ENCODE assay signal across 16 cellular contexts in genomic region chr3:43674345-43675085, GRCh38. TPM values are rescaled to one million over a fixed set of nuclear protein-coding genes. Genes with fewer than 3 reads are reported as not detected.
A peak's percentile ranks its signal among the peaks of the same experiment; 100 is the strongest.
DNase-seq lines count a peak whose midpoint lies in the region; ATAC-seq and TF ChIP-seq lines count a peak whose summit lies in the region.
"Had no signal": no experiment of that assay in that cellular context is flagged by ENCODE, and none has a peak within 500 bp of the region (broad histone marks: within the 10 kb centered on the region; RNA-seq: fewer than 3 reads in every experiment).

No MANE protein-coding gene starts in this region.

- no peak overlapping the region for H2BK120ac ChIP-seq in IMR-90 (ENCODE audit: low read depth, low read length)

- no peaks in the 10 kb centered on the region for H3K4me1 Mint-ChIP-seq in stimulated activated naive CD8-positive, alpha-beta T cell treated with anti-CD3 and anti-CD28 coated beads, Interleukin-15, amount 100 ng/mL, for 72 hours
- H3K4me1 Mint-ChIP-seq: B cell had no signal

- ATAC-seq in IMR-90 (ENCODE audit: low read depth), result no peak
- no peak for ATAC-seq in stimulated activated naive CD8-positive, alpha-beta T cell treated with anti-CD3 and anti-CD28 coated beads, Interleukin-15, amount 100 ng/mL, for 72 hours
- no peak for ATAC-seq in GM21786 (IDR thresholded peaks at IDR 0.05; ENCODE audit: unreplicated experiment)

- TF ChIP-seq CTCF in IMR-90 (conservative IDR thresholded peaks at IDR 0.05; ENCODE audit: low read depth, low read length), result no peak
- no peak for TF ChIP-seq CTCF in A673 (conservative IDR thresholded peaks at IDR 0.05; ENCODE audit: low read depth, low read length)

- no peak overlapping the region for H2BK15ac ChIP-seq in IMR-90 (ENCODE audit: low read depth, low read length)

- no peaks in the 10 kb centered on the region for H3K79me1 ChIP-seq in IMR-90 (ENCODE audit: low read depth in 1 of 2, low read length in 2 of 2)

- no peak for TF ChIP-seq RAD21 in IMR-90 (IDR thresholded peaks at IDR 0.05; ENCODE audit: low read length)

- WGBS in IMR-90 (ENCODE audit: extremely low coverage in 2 of 2, insufficient read length in 1 of 2), 2 experiments, result no CpG with 5 or more reads among the region's 3 CpGs

- H3K4me3 ChIP-seq in IMR-90 (ENCODE audit: insufficient read depth, low read depth, low read length), result no peak overlapping the region
- H3K4me3 ChIP-seq in A673 (ENCODE audit: low read depth, low read length, poor library complexity, severe bottlenecking), result no peak overlapping the region
- H3K4me3 ChIP-seq: HAP-1 had no signal

- H3K23ac ChIP-seq in IMR-90 (ENCODE audit: low read depth, low read length), result no peak overlapping the region

- no peak overlapping the region for H3K9ac ChIP-seq in IMR-90 (ENCODE audit: low read depth, low read length)

- H2BK20ac ChIP-seq in IMR-90 (ENCODE audit: low read depth, low read length), result no peak overlapping the region

- no peak overlapping the region for H4K8ac ChIP-seq in IMR-90 (ENCODE audit: low read depth in 2 of 2, low read length in 2 of 2)

- in situ Hi-C loops in IMR-90 (cut with MboI; ENCODE audit: low sequenced_read_pairs), result no loop called here

- no peak overlapping the region for H3K56ac ChIP-seq in IMR-90 (ENCODE audit: extremely low read depth, insufficient read depth, low read length)

- H4K5ac ChIP-seq in IMR-90 (ENCODE audit: low read depth, low read length), result no peak overlapping the region

- CTCF ChIA-PET in IMR-90 (lab: Yijun Ruan, JAX), result no interaction called here
- CTCF ChIA-PET in A673 (lab: Charles Lee), result no interaction called here

- no peak overlapping the region for H3K14ac ChIP-seq in IMR-90 (replicated peaks; ENCODE audit: low read depth, low read length)

- H2AFZ ChIP-seq in IMR-90 (replicated peaks; ENCODE audit: low read length, poor library complexity), result peak overlapping the region; percentile 49

- H4K20me1 ChIP-seq in IMR-90 (ENCODE audit: insufficient read depth, low read length), result no peaks in the 10 kb centered on the region

- H3K4me2 ChIP-seq in IMR-90 (ENCODE audit: low read depth, low read length), result no peak overlapping the region

- H2AK9ac ChIP-seq in IMR-90 (replicated peaks; ENCODE audit: low read depth, low read length, poor library complexity), result peak overlapping the region; percentile 61

- H3K9me3 Mint-ChIP-seq in stimulated activated naive CD8-positive, alpha-beta T cell treated with anti-CD3 and anti-CD28 coated beads, Interleukin-15, amount 100 ng/mL, for 72 hours, result peaks cover 5 to 11% of the 10 kb centered on the region in 2 donors
- H3K9me3 Mint-ChIP-seq: CD4-positive, alpha-beta T cell had no signal

- TF ChIP-seq POLR2A in IMR-90 (IDR thresholded peaks at IDR 0.05; ENCODE audit: low read depth, low read length), result no peak

- H3K4me1 ChIP-seq in IMR-90 (ENCODE audit: control insufficient read depth, insufficient read depth, low read length), result no peaks in the 10 kb centered on the region
- no peaks in the 10 kb centered on the region for H3K4me1 ChIP-seq in A673 (ENCODE audit: insufficient read depth, low read length, poor library complexity, severe bottlenecking)
- H3K4me1 ChIP-seq: HAP-1 had no signal

- H3K27me3 ChIP-seq in IMR-90 (ENCODE audit: control insufficient read depth, insufficient read depth, low read length) (no peaks in the 10 kb centered on the region), A673 (replicated peaks; ENCODE audit: insufficient read depth, low read depth, low read length, poor library complexity) (no peaks in the 10 kb centered on the region)

- no peak overlapping the region for H3K4ac ChIP-seq in IMR-90 (ENCODE audit: low read depth, low read length)

- no peaks in the 10 kb centered on the region for H3K9me3 ChIP-seq in IMR-90 (ENCODE audit: control insufficient read depth, insufficient read depth, low read length)
- H3K9me3 ChIP-seq in A673 (ENCODE audit: low read depth, low read length, poor library complexity, severe bottlenecking), result no peaks in the 10 kb centered on the region
- H3K9me3 ChIP-seq: HAP-1 had no signal

- dilution Hi-C loops in IMR-90 (cut with HindIII; ENCODE audit: low sequenced_read_pairs, unreplicated experiment), result no loop called here

- H3K27ac Mint-ChIP-seq in stimulated activated naive CD8-positive, alpha-beta T cell treated with anti-CD3 and anti-CD28 coated beads, Interleukin-15, amount 100 ng/mL, for 72 hours, result no peak overlapping the region
- H3K27ac Mint-ChIP-seq: B cell; CD4-positive, alpha-beta T cell had no signal

- H3K27ac ChIP-seq in IMR-90 (ENCODE audit: insufficient read depth, low read length) (no peak overlapping the region), A673 (ENCODE audit: low read depth, low read length, poor library complexity, severe bottlenecking) (no peak overlapping the region)

- no peak overlapping the region for H2BK5ac ChIP-seq in IMR-90 (ENCODE audit: low read depth, low read length, poor library complexity, severe bottlenecking)

- POLR2A ChIA-PET in IMR-90 (lab: Charles Lee; ENCODE audit: unreplicated experiment), result interaction anchor here (0.5 kb wide), 1 partner anchor 225 kb away, joined by 5 read pairs; no protein-coding TSS in a partner anchor
- POLR2A ChIA-PET in A673 (lab: Charles Lee; ENCODE audit: low non-redundant PET), result no interaction called here

- no peak overlapping the region for H2AK5ac ChIP-seq in IMR-90 (ENCODE audit: low read depth, low read length)

- no peaks in the 10 kb centered on the region for H3K9me1 ChIP-seq in IMR-90 (ENCODE audit: insufficient read depth, low read length)

- no peak overlapping the region for H3K18ac ChIP-seq in IMR-90 (ENCODE audit: low read depth, low read length)

- H3K4me3 Mint-ChIP-seq in stimulated activated naive CD8-positive, alpha-beta T cell treated with anti-CD3 and anti-CD28 coated beads, Interleukin-15, amount 100 ng/mL, for 72 hours, result no peak overlapping the region
- H3K4me3 Mint-ChIP-seq: B cell; CD4-positive, alpha-beta T cell had no signal

- intact Hi-C loops in IMR-90 (cut with micrococcal nuclease) (no loop called here), A673 (cut with micrococcal nuclease; ENCODE audit: unreplicated experiment) (no loop called here)

- no peaks in the 10 kb centered on the region for H3K27me3 Mint-ChIP-seq in stimulated activated naive CD8-positive, alpha-beta T cell treated with anti-CD3 and anti-CD28 coated beads, Interleukin-15, amount 100 ng/mL, for 72 hours

- DNase-seq in A172 (ENCODE audit: low spot score), result peak; percentile 4
- DNase-seq in IMR-90, result no peak
- peak; percentile 62 for DNase-seq in SHP77 treated with DMSO at 0.1 percent for 48 hours (lab: John Stamatoyannopoulos, UW)
- peak; percentile 30 for DNase-seq in myocyte (ENCODE audit: low read depth)
- no peak for DNase-seq in RPMI8226
- DNase-seq in A673 (ENCODE audit: low spot score), result no peak
- no peak for DNase-seq in stimulated activated naive CD8-positive, alpha-beta T cell treated with anti-CD3 and anti-CD28 coated beads, Interleukin-15, amount 100 ng/mL, for 72 hours
- DNase-seq: 8988T; C1 segment of cervical spinal cord; Calu3; CD4-positive, alpha-beta T cell; DMS 273 treated with DMSO at 0.1 percent for 48 hours; GOT3 had no signal

- H3K36me3 ChIP-seq in IMR-90 (ENCODE audit: control insufficient read depth, insufficient read depth, low read length), result no peaks in the 10 kb centered on the region
- H3K36me3 ChIP-seq in A673 (ENCODE audit: insufficient read depth, low read length, poor library complexity, severe bottlenecking), result no peaks in the 10 kb centered on the region
- H3K36me3 ChIP-seq: HAP-1 had no signal

- no TSS peak for BruUV-seq in IMR-90 (replicated peaks; lab: Mats Ljungman, UMichigan)
- no TSS peak for BruUV-seq in A673 (replicated peaks; lab: Mats Ljungman, UMichigan)

- H4K91ac ChIP-seq in IMR-90 (ENCODE audit: insufficient read depth, low read depth, low read length), result no peak overlapping the region

TF ChIP-seq in IMR-90, 13 proteins besides CTCF, POLR2A, EP300 and RAD21 (continues in another document):
- TF ChIP-seq CHD1 (IDR thresholded peaks at IDR 0.05; ENCODE audit: low read depth, low read length) (no peak), RCOR1 (IDR thresholded peaks at IDR 0.05; ENCODE audit: insufficient replicate concordance, low read length) (no peak), SMC3 (IDR thresholded peaks at IDR 0.05; ENCODE audit: low read depth, low read length) (no peak), CEBPB (IDR thresholded peaks at IDR 0.05; ENCODE audit: low read depth, low read length) (no peak), ELK1 (IDR thresholded peaks at IDR 0.05; ENCODE audit: borderline replicate concordance, low read depth, low read length) (no peak), MXI1 (IDR thresholded peaks at IDR 0.05; ENCODE audit: borderline replicate concordance, low read depth, low read length) (no peak)
- TF ChIP-seq, protein P1, sequence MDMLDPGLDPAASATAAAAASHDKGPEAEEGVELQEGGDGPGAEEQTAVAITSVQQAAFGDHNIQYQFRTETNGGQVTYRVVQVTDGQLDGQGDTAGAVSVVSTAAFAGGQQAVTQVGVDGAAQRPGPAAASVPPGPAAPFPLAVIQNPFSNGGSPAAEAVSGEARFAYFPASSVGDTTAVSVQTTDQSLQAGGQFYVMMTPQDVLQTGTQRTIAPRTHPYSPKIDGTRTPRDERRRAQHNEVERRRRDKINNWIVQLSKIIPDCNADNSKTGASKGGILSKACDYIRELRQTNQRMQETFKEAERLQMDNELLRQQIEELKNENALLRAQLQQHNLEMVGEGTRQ (IDR thresholded peaks at IDR 0.05; ENCODE audit: low read depth, low read length), result no peak

RNA-seq across cellular contexts. Expression of gene ABHD5, which starts 16.2 kb away (rescaled TPM):
- total RNA-seq in A172 (2014; rRNA removed; shearing (Covaris generic)), result 21.8 and 32.1 TPM in 2 replicates
- 33.2 and 33.6 TPM in 2 replicates for total RNA-seq in IMR-90 (2012; rRNA removed)
- polyA plus RNA-seq in IMR-90 (2012; rRNA removed), result 13.8 and 15.8 TPM in 2 replicates
- 5.6 and 6.0 TPM in 2 replicates for polyA plus RNA-seq in IMR-90 (2012; cell fraction: cytosol; rRNA removed)
- 3.3 and 26.7 TPM in 2 replicates for polyA plus RNA-seq in IMR-90 (2012; cell fraction: nucleus; rRNA removed; ENCODE audit: low replicate concordance)
- total RNA-seq in myocyte, result 26.9 and 28.3 TPM in 2 replicates
- 17.0 TPM for polyA plus RNA-seq in myocyte (2012)
- total RNA-seq in A673 (2021), result 6.3 and 9.9 TPM in 2 replicates

RNA-seq across cellular contexts. Expression of gene ANO10, which starts 52.7 kb away (rescaled TPM):
- 25.9 and 31.1 TPM in 2 replicates for total RNA-seq in A172 (2014; rRNA removed; shearing (Covaris generic))
- total RNA-seq in IMR-90 (2012; rRNA removed) (41.6 and 42.5 TPM in 2 replicates), myocyte (30.2 and 45.7 TPM in 2 replicates), A673 (2021) (9.7 and 9.8 TPM in 2 replicates)
- 26.0 and 28.5 TPM in 2 replicates for polyA plus RNA-seq in IMR-90 (2012; rRNA removed)
- 18.0 and 20.1 TPM in 2 replicates for polyA plus RNA-seq in IMR-90 (2012; cell fraction: cytosol; rRNA removed)
- polyA plus RNA-seq in IMR-90 (2012; cell fraction: nucleus; rRNA removed; ENCODE audit: low replicate concordance), result 13.2 and 17.8 TPM in 2 replicates
- polyA plus RNA-seq in myocyte (2012), result 37.2 TPM

Comparison
In these comparisons a context has a peak if more than half of its experiments do, and no peak if none do; other contexts are left out.
1. DNase-seq: peak in A172 (single experiment), SHP77 treated with DMSO at 0.1 percent for 48 hours (single experiment) and myocyte (single experiment); none in IMR-90 (single experiment), RPMI8226 (single experiment), A673 (single experiment) and stimulated activated naive CD8-positive, alpha-beta T cell treated with anti-CD3 and anti-CD28 coated beads, Interleukin-15, amount 100 ng/mL, for 72 hours (0 of 2).